Comparison of ENCODE assay signal across 15 cellular contexts in genomic region chr9:136617746-136618577, GRCh38. TPM values are rescaled to one million over a fixed set of nuclear protein-coding genes. Genes with fewer than 3 reads are reported as not detected.
A peak's percentile ranks its signal among the peaks of the same experiment; 100 is the strongest.
DNase-seq lines count a peak whose midpoint lies in the region; ATAC-seq and TF ChIP-seq lines count a peak whose summit lies in the region.
"Had no signal": no experiment of that assay in that cellular context is flagged by ENCODE, and none has a peak within 500 bp of the region (broad histone marks: within the 10 kb centered on the region; RNA-seq: fewer than 3 reads in every experiment).

No MANE protein-coding gene starts in this region.

- peaks cover 4% of the 10 kb centered on the region for H3K4me1 Mint-ChIP-seq in activated naive CD4-positive, alpha-beta T cell treated with anti-CD3 and anti-CD28 coated beads, Interleukin-2, amount 50 U/mL, for 24 hours
- H3K4me1 Mint-ChIP-seq in memory B cell: peaks cover 38% of the 10 kb centered on the region
- peaks cover 2 to 32% (median 7%) of the 10 kb centered on the region in 4 donors for H3K4me1 Mint-ChIP-seq in naive thymus-derived CD8-positive, alpha-beta T cell

- H3K9me3 ChIP-seq in ascending aorta: no peaks in the 10 kb centered on the region
- H3K9me3 ChIP-seq: adrenal gland, upper lobe of right lung had no signal

- no peaks in the 10 kb centered on the region for H3K36me3 Mint-ChIP-seq in activated naive CD4-positive, alpha-beta T cell treated with anti-CD3 and anti-CD28 coated beads, Interleukin-2, amount 50 U/mL, for 24 hours
- H3K36me3 Mint-ChIP-seq in memory B cell: no peaks in the 10 kb centered on the region
- H3K36me3 Mint-ChIP-seq in naive thymus-derived CD8-positive, alpha-beta T cell: no peaks in the 10 kb centered on the region

- TF ChIP-seq CTCF in ascending aorta (IDR thresholded peaks at IDR 0.05): no peak

- intact Hi-C loops in ascending aorta (cut with DNase I): no loop called here

- DNase-seq in activated naive CD4-positive, alpha-beta T cell treated with anti-CD3 and anti-CD28 coated beads, Interleukin-2, amount 50 U/mL, for 16 hours: no peak
- peak; percentile 92 for DNase-seq in RPMI8226
- peak in 1 of 2 donors; percentile 14 for DNase-seq in memory B cell (ENCODE audit: low spot score in 2 of 2)
- no peak for DNase-seq in naive thymus-derived CD8-positive, alpha-beta T cell
- DNase-seq in H4 (ENCODE audit: low spot score): no peak
- DNase-seq in ascending aorta (ENCODE audit: low spot score in 2 of 2): no peak
- DNase-seq: activated T-cell treated with anti-CD3 and anti-CD28 coated beads for 4 hours, HCEC 1CT, NCI-H2081 treated with DMSO at 0.1 percent for 48 hours had no signal

- ATAC-seq in memory B cell (ENCODE audit: low read depth): peak; percentile 62
- ATAC-seq in GM19035 (IDR thresholded peaks at IDR 0.05; ENCODE audit: unreplicated experiment): no peak
- no peak for ATAC-seq in naive thymus-derived CD8-positive, alpha-beta T cell
- ATAC-seq: activated CD4-positive, CD25-positive, alpha-beta regulatory T cell treated with anti-CD3 and anti-CD28 coated beads, Interleukin-2, amount 50 U/mL, for 24 hours had no signal

- H3K27ac Mint-ChIP-seq in activated naive CD4-positive, alpha-beta T cell treated with anti-CD3 and anti-CD28 coated beads, Interleukin-2, amount 50 U/mL, for 24 hours: peak overlapping the region; percentile 1
- H3K27ac Mint-ChIP-seq in memory B cell: peak overlapping the region; percentile 81
- peak overlapping the region in 5 of 10 donors; percentile 32 to 80 (median 68) for H3K27ac Mint-ChIP-seq in naive thymus-derived CD8-positive, alpha-beta T cell

- H3K27ac ChIP-seq in ascending aorta: no peak overlapping the region
- H3K27ac ChIP-seq: adrenal gland, hepatocyte had no signal

- H3K4me1 ChIP-seq in ascending aorta: peaks cover 0 to 4% of the 10 kb centered on the region in 2 donors

- POLR2A ChIA-PET in naive thymus-derived CD8-positive, alpha-beta T cell (lab: Charles Lee): no interaction called here

- no peaks in the 10 kb centered on the region for H3K27me3 Mint-ChIP-seq in activated naive CD4-positive, alpha-beta T cell treated with anti-CD3 and anti-CD28 coated beads, Interleukin-2, amount 50 U/mL, for 24 hours
- H3K27me3 Mint-ChIP-seq in memory B cell: no peaks in the 10 kb centered on the region
- H3K27me3 Mint-ChIP-seq in naive thymus-derived CD8-positive, alpha-beta T cell: peaks cover 0 to 3% (median 0%) of the 10 kb centered on the region in 5 donors

- H3K4me3 ChIP-seq in ascending aorta: no peak overlapping the region
- H3K4me3 ChIP-seq: adrenal gland, hepatocyte, upper lobe of right lung had no signal

- H3K4me3 Mint-ChIP-seq in activated naive CD4-positive, alpha-beta T cell treated with anti-CD3 and anti-CD28 coated beads, Interleukin-2, amount 50 U/mL, for 24 hours: no peak overlapping the region
- H3K4me3 Mint-ChIP-seq in memory B cell: no peak overlapping the region
- H3K4me3 Mint-ChIP-seq in naive thymus-derived CD8-positive, alpha-beta T cell: peak overlapping the region in 4 of 10 donors; percentile 19 to 65 (median 34)

- H3K36me3 ChIP-seq in ascending aorta: no peaks in the 10 kb centered on the region
- H3K36me3 ChIP-seq: adrenal gland, upper lobe of right lung had no signal

- H3K27me3 ChIP-seq in ascending aorta: no peaks in the 10 kb centered on the region
- H3K27me3 ChIP-seq: adrenal gland, hepatocyte, upper lobe of right lung had no signal

- no peaks in the 10 kb centered on the region for H3K9me3 Mint-ChIP-seq in activated naive CD4-positive, alpha-beta T cell treated with anti-CD3 and anti-CD28 coated beads, Interleukin-2, amount 50 U/mL, for 24 hours
- H3K9me3 Mint-ChIP-seq in memory B cell: no peaks in the 10 kb centered on the region
- no peaks in the 10 kb centered on the region for H3K9me3 Mint-ChIP-seq in naive thymus-derived CD8-positive, alpha-beta T cell

RNA-seq across cellular contexts. Expression of gene EGFL7, which starts 44.8 kb away (rescaled TPM):
- total RNA-seq in naive thymus-derived CD8-positive, alpha-beta T cell: 1 to 10 TPM in 1 of 2 experiments, under 1 TPM in 1; 0.36 to 1.2 TPM
- under 1 TPM in 2 of 3 donors, not detected in 1; 0.48 to 0.70 TPM for polyA plus RNA-seq in naive thymus-derived CD8-positive, alpha-beta T cell
- total RNA-seq in H4 (2014; rRNA removed; shearing (Covaris generic)): 60.2 and 76.5 TPM in 2 replicates
- 443 TPM for total RNA-seq in ascending aorta

Comparison
In these comparisons a context has a peak if more than half of its experiments do, and no peak if none do; other contexts are left out.
1. RNA of gene EGFL7, which starts 44.8 kb away (total RNA-seq): 443 TPM in ascending aorta (single experiment) and 60.2 to 76.5 TPM in H4; 0.36 to 1.2 TPM in naive thymus-derived CD8-positive, alpha-beta T cell; every median in the first group is over 10 times any median in the second.